In the genomic region with DNA sequence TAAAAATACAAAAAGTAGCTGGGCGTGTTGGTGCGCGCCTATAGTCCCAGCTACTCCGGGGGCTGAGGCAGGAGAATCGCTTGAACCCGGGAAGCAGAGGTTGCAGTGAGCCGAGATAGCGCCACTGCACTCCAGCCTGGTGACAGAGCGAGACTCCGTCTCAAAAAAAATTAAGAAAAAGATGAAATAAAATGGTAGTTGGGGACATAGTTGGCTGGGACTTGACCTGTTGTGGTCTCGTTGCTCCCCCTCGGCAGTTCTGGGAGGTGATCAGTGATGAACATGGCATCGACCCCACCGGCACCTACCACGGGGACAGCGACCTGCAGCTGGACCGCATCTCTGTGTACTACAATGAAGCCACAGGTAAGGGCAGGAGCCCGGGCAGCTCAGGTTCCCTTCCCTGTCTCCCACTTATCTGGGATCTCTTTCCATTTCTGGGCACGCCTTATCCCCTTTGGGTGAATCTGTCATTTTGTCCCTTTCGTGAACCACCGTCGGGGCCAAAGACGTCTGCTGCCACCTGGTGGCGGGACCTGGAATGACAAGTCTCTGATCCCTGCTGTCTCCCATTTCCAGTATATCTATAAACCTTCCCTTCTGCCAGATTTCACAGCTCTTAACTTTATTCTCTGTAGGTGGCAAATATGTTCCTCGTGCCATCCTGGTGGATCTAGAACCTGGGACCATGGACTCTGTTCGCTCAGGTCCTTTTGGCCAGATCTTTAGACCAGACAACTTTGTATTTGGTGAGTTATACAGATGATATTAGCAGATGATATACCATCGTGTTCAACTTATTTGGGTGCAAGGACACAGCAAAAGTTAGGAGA, we compare ENCODE assay signal across 8 cellular contexts. TPM values are rescaled to one million over a fixed set of nuclear protein-coding genes. Genes with fewer than 3 reads are reported as not detected.
DNase-seq lines count a peak whose midpoint lies in the region; ATAC-seq, FAIRE-seq and TF ChIP-seq lines count a peak whose summit lies in the region.

No MANE protein-coding gene starts in this region.

- FAIRE-seq in A549 (lab: Jason Lieb, UNC) (no peak), GM18507 (lab: Jason Lieb, UNC) (peak; percentile 80)

- WGBS in A549 (ENCODE audit: missing lambda C conversion rate): 3% methylated on average over 26 of the region's 27 CpGs

- peak overlapping the region; percentile 96 for H3K4me2 ChIP-seq in A549

- TF ChIP-seq RAD21 in A549 (conservative IDR thresholded peaks at IDR 0.05 in 1 of 2, IDR thresholded peaks at IDR 0.05 in 1 of 2): peak; percentile 64 to 73

- H3K27ac ChIP-seq in A549: peak overlapping the region; percentile 99 to 100

- DNase-seq in A549 (ENCODE audit: low read depth in 1 of 2, low spot score in 1 of 2): peak; percentile 56 to 73
- DNase-seq in GM18507 (ENCODE audit: extremely low spot score, insufficient read length, low read depth): no peak
- DNase-seq in NCI-H2227 (lab: John Stamatoyannopoulos, UW; ENCODE audit: unreplicated experiment): peak; percentile 86
- DNase-seq in activated CD4-positive, CD25-positive, alpha-beta regulatory T cell treated with anti-CD3 and anti-CD28 coated beads, Interleukin-2, amount 50 U/mL, for 16 hours (ENCODE audit: low read depth, low spot score): peak; percentile 73
- DNase-seq in central memory CD4-positive, alpha-beta T cell: peak; percentile 79
- DNase-seq in islet precursor cell: peak; percentile 84
- DNase-seq in stimulated activated CD4-positive, alpha-beta T cell treated with anti-CD3 and anti-CD28 coated beads, Interleukin-12 subunit alpha, Interleukin-12 subunit beta, amount 100 ng/mL, for 48 hours (ENCODE audit: low read depth in 2 of 3, low spot score in 1 of 3): peak; percentile 74 to 87 (median 79)

- POLR2A ChIA-PET in A549 (lab: Yijun Ruan, JAX): interaction anchor here (0.6 to 3.5 kb wide), 5 partner anchors 10 to 59 kb away, joined by 3 to 12 read pairs (median 5); partner anchors contain the start of gene IER3

- no peak for ATAC-seq in A549
- no peak for ATAC-seq in GM21526 (IDR thresholded peaks at IDR 0.05; ENCODE audit: low FRiP score, unreplicated experiment)

- peak overlapping the region; percentile 98 for H3K4me3 ChIP-seq in A549

- H3K4me1 ChIP-seq in A549: peaks cover 58% of the 10 kb centered on the region

- no peak for TF ChIP-seq POLR2A in A549 (IDR thresholded peaks at IDR 0.05; ENCODE audit: low read length)

- no peaks in the 10 kb centered on the region for H3K9me3 ChIP-seq in A549

- no peak for TF ChIP-seq EP300 in A549 (IDR thresholded peaks at IDR 0.05)

- CTCF ChIA-PET in A549 (lab: Yijun Ruan, JAX): interaction anchor here (0.6 to 18.8 kb wide), 46 partner anchors 10 to 409 kb away, joined by 3 to 539 read pairs (median 4); partner anchors contain the start of genes DDR1, DHX16, IER3 and NRM

- peak; percentile 79 for TF ChIP-seq CTCF in A549 (IDR thresholded peaks at IDR 0.05)

TF ChIP-seq in A549, 52 proteins besides CTCF, POLR2A, EP300 and RAD21:
- peak; percentile 73 for TF ChIP-seq SMC3 (IDR thresholded peaks at IDR 0.05)
- no peak for TF ChIP-seq HEYL (CRISPR knock-in tag; IDR thresholded peaks at IDR 0.05)

RNA-seq across cellular contexts. Expression of gene TUBB, which starts 2.3 kb away (rescaled TPM):
- polyA plus RNA-seq in A549 (2011; rRNA removed) (691 and 782 TPM in 2 replicates), A549 (2017; fragmentation: RNase III; extraction: RNeasy Plus Mini Kit Qiagen cat#74134 plus additional on column Dnase treatment) (1,022 to 1,121 TPM (median 1,044 TPM) in 3 replicates)
- polyA plus RNA-seq in A549 (2012; cell fraction: cytosol; rRNA removed): 1,345 and 1,480 TPM in 2 replicates
- 1,395 and 1,872 TPM in 2 replicates for polyA plus RNA-seq in A549 (2012; cell fraction: nucleus; rRNA removed)
- 802 and 983 TPM in 2 replicates for polyA minus RNA-seq in A549 (2011; rRNA and poly(A)+ RNA removed)

RNA-seq across cellular contexts. Expression of gene MDC1, which starts 5.4 kb away (rescaled TPM):
- polyA plus RNA-seq in A549 (2011; rRNA removed): 8.2 and 13.3 TPM in 2 replicates
- polyA plus RNA-seq in A549 (2012; cell fraction: cytosol; rRNA removed): 8.4 and 10.3 TPM in 2 replicates
- polyA plus RNA-seq in A549 (2012; cell fraction: nucleus; rRNA removed): 29.8 and 46.1 TPM in 2 replicates
- polyA plus RNA-seq in A549 (2017; fragmentation: RNase III; extraction: RNeasy Plus Mini Kit Qiagen cat#74134 plus additional on column Dnase treatment): 14.9 to 21.4 TPM (median 16.5 TPM) in 3 replicates
- polyA minus RNA-seq in A549 (2011; rRNA and poly(A)+ RNA removed): 18.4 and 19.4 TPM in 2 replicates

RNA-seq across cellular contexts. Expression of gene FLOT1, which starts 20.0 kb away (rescaled TPM):
- polyA plus RNA-seq in A549 (2011; rRNA removed) (135 and 136 TPM in 2 replicates), A549 (2017; fragmentation: RNase III; extraction: RNeasy Plus Mini Kit Qiagen cat#74134 plus additional on column Dnase treatment) (89.7 to 99.2 TPM (median 89.9 TPM) in 3 replicates)
- polyA plus RNA-seq in A549 (2012; cell fraction: cytosol; rRNA removed): 140 TPM in 2 replicates
- polyA plus RNA-seq in A549 (2012; cell fraction: nucleus; rRNA removed): 112 and 128 TPM in 2 replicates
- 101 and 112 TPM in 2 replicates for polyA minus RNA-seq in A549 (2011; rRNA and poly(A)+ RNA removed)

RNA-seq across cellular contexts. Expression of gene IER3, which starts 21.9 kb away (rescaled TPM):
- polyA plus RNA-seq in A549 (2011; rRNA removed) (116 and 202 TPM in 2 replicates), A549 (2017; fragmentation: RNase III; extraction: RNeasy Plus Mini Kit Qiagen cat#74134 plus additional on column Dnase treatment) (89.1 to 108 TPM (median 104 TPM) in 3 replicates)
- polyA plus RNA-seq in A549 (2012; cell fraction: cytosol; rRNA removed): 172 and 215 TPM in 2 replicates
- polyA plus RNA-seq in A549 (2012; cell fraction: nucleus; rRNA removed): 240 and 352 TPM in 2 replicates
- 93.4 and 94.8 TPM in 2 replicates for polyA minus RNA-seq in A549 (2011; rRNA and poly(A)+ RNA removed)

RNA-seq across cellular contexts. Expression of gene NRM, which starts 31.7 kb away (rescaled TPM):
- polyA plus RNA-seq in A549 (2011; rRNA removed): 11.3 and 12.4 TPM in 2 replicates
- 21.7 and 24.8 TPM in 2 replicates for polyA plus RNA-seq in A549 (2012; cell fraction: cytosol; rRNA removed)
- polyA plus RNA-seq in A549 (2012; cell fraction: nucleus; rRNA removed): 22.2 and 23.8 TPM in 2 replicates
- 13.0 to 14.5 TPM (median 13.0 TPM) in 3 replicates for polyA plus RNA-seq in A549 (2017; fragmentation: RNase III; extraction: RNeasy Plus Mini Kit Qiagen cat#74134 plus additional on column Dnase treatment)
- 11.7 and 12.7 TPM in 2 replicates for polyA minus RNA-seq in A549 (2011; rRNA and poly(A)+ RNA removed)
